Comparison of ENCODE assay signal across 9 cellular contexts in genomic region chr19:40594657-40595077, GRCh38. TPM values are rescaled to one million over a fixed set of nuclear protein-coding genes. Genes with fewer than 3 reads are reported as not detected.
A peak's percentile ranks its signal among the peaks of the same experiment; 100 is the strongest.
DNase-seq lines count a peak whose midpoint lies in the region; ATAC-seq and TF ChIP-seq lines count a peak whose summit lies in the region.
"Had no signal": no experiment of that assay in that cellular context is flagged by ENCODE, and none has a peak within 500 bp of the region (broad histone marks: within the 10 kb centered on the region; RNA-seq: fewer than 3 reads in every experiment).

No MANE protein-coding gene starts in this region.

- peak overlapping the region; percentile 47 for H3K27ac ChIP-seq in AG04450 (ENCODE audit: low read depth, low read length)
- H3K27ac ChIP-seq in WERI-Rb-1: no peak overlapping the region

- H3K36me3 ChIP-seq in WERI-Rb-1: peaks cover 7% of the 10 kb centered on the region

- ATAC-seq in HG03457 (IDR thresholded peaks at IDR 0.05; ENCODE audit: unreplicated experiment): no peak

- H3K4me3 ChIP-seq in AG04450 (ENCODE audit: low read depth, low read length) (no peak overlapping the region), WERI-Rb-1 (ENCODE audit: low read depth, low read length) (no peak overlapping the region)

- H3K9me3 ChIP-seq in AG04450 (ENCODE audit: control insufficient read depth, insufficient read depth, low read length) (no peaks in the 10 kb centered on the region; the same call in 1 of the 2 replicates), WERI-Rb-1 (ENCODE audit: severe bottlenecking) (no peaks in the 10 kb centered on the region)

- no peaks in the 10 kb centered on the region for H3K27me3 ChIP-seq in AG04450 (ENCODE audit: control insufficient read depth, insufficient read depth, low read length)
- no peaks in the 10 kb centered on the region for H3K27me3 ChIP-seq in WERI-Rb-1 (ENCODE audit: insufficient read depth, low read depth, severe bottlenecking)

- DNase-seq in AG04450 (ENCODE audit: low read depth, low spot score): no peak
- peak; percentile 78 for DNase-seq in ELR (ENCODE audit: low read depth)
- peak; percentile 49 for DNase-seq in SK-N-DZ (ENCODE audit: low spot score)
- peak; percentile 20 for DNase-seq in iPS-NIHi11 (ENCODE audit: low spot score)
- DNase-seq in globus pallidus (ENCODE audit: low spot score): no peak
- DNase-seq in DMS 273 treated with DMSO at 0.1 percent for 48 hours (lab: John Stamatoyannopoulos, UW): no peak
- DNase-seq in WERI-Rb-1: no peak
- DNase-seq: NCI-H2107 had no signal

- CTCF ChIA-PET in AG04450 (lab: Charles Lee): interaction anchor here (0.5 to 2.0 kb wide), 6 partner anchors 40 to 174 kb away, joined by 3 to 5 read pairs (median 4); no protein-coding TSS in a partner anchor

- TF ChIP-seq CTCF in AG04450 (IDR thresholded peaks at IDR 0.05; ENCODE audit: low read depth, low read length) (peak; percentile 29), WERI-Rb-1 (IDR thresholded peaks at IDR 0.05; ENCODE audit: low read depth, low read length) (no peak)

- POLR2A ChIA-PET in AG04450 (lab: Yijun Ruan, JAX): interaction anchor here (1.4 kb wide), 1 partner anchor 9 kb away, joined by 3 read pairs; no protein-coding TSS in a partner anchor

RNA-seq across cellular contexts. Expression of gene LTBP4, which starts 6.5 kb away (rescaled TPM):
- polyA plus RNA-seq in AG04450 (2011; rRNA removed): 41.3 and 70.3 TPM in 2 replicates
- 41.9 and 53.5 TPM in 2 replicates for polyA minus RNA-seq in AG04450 (2011; rRNA and poly(A)+ RNA removed)
- polyA plus RNA-seq in SK-N-DZ (2014; cell fraction: cytosol; rRNA removed): 29.0 and 34.3 TPM in 2 replicates
- 273 and 335 TPM in 2 replicates for polyA plus RNA-seq in SK-N-DZ (2014; cell fraction: nucleus; rRNA removed)

RNA-seq across cellular contexts. Expression of gene SHKBP1, which starts 18.0 kb away (rescaled TPM):
- polyA plus RNA-seq in AG04450 (2011; rRNA removed): 42.5 and 62.7 TPM in 2 replicates
- polyA minus RNA-seq in AG04450 (2011; rRNA and poly(A)+ RNA removed): 65.5 and 108 TPM in 2 replicates
- 58.1 and 70.1 TPM in 2 replicates for polyA plus RNA-seq in SK-N-DZ (2014; cell fraction: cytosol; rRNA removed)
- polyA plus RNA-seq in SK-N-DZ (2014; cell fraction: nucleus; rRNA removed): 75.2 and 81.7 TPM in 2 replicates

Comparison
In these comparisons a context has a peak if more than half of its experiments do, and no peak if none do; other contexts are left out.
1. DNase-seq: peak in ELR (single experiment), SK-N-DZ (single experiment) and iPS-NIHi11 (single experiment); none in AG04450 (single experiment), globus pallidus (single experiment), DMS 273 treated with DMSO at 0.1 percent for 48 hours (single experiment) and WERI-Rb-1 (single experiment).